In the genomic region with DNA sequence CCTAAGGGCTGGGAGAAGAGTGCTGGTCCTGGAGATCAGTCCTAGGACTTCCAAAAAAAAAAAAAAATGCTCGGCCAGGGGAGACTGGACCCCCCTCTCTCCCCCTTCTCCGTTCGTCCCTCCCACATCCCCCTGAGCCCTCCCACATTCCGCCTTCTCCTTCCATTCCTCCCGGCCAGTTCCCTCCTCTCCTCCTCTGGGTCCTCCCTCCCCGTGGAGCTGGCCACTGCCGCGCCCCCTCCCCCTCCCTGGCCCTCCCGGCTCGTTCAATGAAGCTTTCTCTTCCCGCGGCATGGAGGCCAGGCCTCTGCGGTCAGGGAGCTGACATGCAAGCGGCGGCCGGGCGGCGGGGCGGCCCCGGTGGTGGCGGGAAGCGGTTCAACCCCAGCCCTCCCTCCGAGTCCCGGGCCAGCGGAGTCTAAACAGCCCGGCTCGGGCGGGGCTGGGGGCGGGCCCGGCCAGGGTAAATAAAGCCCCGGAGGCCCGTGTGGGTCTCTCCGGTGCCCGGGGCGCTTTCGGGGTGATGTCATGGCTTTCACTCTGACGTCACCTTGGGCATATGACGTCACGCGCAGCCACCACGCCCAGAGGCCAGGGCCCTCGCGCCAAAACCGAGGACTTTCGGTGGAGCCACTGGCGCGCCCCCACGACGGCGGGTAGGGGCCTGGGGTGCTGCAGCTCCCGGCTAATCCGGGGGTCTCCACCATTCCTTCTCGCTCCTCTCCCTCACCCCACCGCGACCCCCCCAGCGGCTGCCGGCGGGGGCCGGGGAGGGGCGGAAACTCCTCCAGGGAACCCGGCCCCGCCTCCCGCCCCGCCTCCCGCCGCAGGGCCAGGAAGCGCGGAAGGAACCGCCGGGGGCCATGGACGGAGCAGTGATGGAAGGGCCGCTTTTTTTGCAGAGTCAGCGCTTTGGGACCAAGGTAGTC, we compare ENCODE assay signal across 1 cellular context.
TF ChIP-seq lines count a peak whose summit lies in the region.

A gene (plus strand): TSS at position 829 of the 929 bp plus-strand sequence. CDS start 35 bp downstream, at position 864.
A gene with protein sequence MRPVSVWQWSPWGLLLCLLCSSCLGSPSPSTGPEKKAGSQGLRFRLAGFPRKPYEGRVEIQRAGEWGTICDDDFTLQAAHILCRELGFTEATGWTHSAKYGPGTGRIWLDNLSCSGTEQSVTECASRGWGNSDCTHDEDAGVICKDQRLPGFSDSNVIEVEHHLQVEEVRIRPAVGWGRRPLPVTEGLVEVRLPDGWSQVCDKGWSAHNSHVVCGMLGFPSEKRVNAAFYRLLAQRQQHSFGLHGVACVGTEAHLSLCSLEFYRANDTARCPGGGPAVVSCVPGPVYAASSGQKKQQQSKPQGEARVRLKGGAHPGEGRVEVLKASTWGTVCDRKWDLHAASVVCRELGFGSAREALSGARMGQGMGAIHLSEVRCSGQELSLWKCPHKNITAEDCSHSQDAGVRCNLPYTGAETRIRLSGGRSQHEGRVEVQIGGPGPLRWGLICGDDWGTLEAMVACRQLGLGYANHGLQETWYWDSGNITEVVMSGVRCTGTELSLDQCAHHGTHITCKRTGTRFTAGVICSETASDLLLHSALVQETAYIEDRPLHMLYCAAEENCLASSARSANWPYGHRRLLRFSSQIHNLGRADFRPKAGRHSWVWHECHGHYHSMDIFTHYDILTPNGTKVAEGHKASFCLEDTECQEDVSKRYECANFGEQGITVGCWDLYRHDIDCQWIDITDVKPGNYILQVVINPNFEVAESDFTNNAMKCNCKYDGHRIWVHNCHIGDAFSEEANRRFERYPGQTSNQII (minus strand): TSS at position 51 of the 929 bp plus-strand sequence. CDS start 1,308 bp downstream, outside the sequence.

TF ChIP-seq in H1, 55 proteins besides CTCF, POLR2A, EP300 and RAD21 (continues in another document):
- TF ChIP-seq ASH2L (IDR thresholded peaks at IDR 0.05; ENCODE audit: low read length), result peak; percentile 80
- no peak for TF ChIP-seq CHD2 (IDR thresholded peaks at IDR 0.05; ENCODE audit: low read length)
- TF ChIP-seq, protein P1, sequence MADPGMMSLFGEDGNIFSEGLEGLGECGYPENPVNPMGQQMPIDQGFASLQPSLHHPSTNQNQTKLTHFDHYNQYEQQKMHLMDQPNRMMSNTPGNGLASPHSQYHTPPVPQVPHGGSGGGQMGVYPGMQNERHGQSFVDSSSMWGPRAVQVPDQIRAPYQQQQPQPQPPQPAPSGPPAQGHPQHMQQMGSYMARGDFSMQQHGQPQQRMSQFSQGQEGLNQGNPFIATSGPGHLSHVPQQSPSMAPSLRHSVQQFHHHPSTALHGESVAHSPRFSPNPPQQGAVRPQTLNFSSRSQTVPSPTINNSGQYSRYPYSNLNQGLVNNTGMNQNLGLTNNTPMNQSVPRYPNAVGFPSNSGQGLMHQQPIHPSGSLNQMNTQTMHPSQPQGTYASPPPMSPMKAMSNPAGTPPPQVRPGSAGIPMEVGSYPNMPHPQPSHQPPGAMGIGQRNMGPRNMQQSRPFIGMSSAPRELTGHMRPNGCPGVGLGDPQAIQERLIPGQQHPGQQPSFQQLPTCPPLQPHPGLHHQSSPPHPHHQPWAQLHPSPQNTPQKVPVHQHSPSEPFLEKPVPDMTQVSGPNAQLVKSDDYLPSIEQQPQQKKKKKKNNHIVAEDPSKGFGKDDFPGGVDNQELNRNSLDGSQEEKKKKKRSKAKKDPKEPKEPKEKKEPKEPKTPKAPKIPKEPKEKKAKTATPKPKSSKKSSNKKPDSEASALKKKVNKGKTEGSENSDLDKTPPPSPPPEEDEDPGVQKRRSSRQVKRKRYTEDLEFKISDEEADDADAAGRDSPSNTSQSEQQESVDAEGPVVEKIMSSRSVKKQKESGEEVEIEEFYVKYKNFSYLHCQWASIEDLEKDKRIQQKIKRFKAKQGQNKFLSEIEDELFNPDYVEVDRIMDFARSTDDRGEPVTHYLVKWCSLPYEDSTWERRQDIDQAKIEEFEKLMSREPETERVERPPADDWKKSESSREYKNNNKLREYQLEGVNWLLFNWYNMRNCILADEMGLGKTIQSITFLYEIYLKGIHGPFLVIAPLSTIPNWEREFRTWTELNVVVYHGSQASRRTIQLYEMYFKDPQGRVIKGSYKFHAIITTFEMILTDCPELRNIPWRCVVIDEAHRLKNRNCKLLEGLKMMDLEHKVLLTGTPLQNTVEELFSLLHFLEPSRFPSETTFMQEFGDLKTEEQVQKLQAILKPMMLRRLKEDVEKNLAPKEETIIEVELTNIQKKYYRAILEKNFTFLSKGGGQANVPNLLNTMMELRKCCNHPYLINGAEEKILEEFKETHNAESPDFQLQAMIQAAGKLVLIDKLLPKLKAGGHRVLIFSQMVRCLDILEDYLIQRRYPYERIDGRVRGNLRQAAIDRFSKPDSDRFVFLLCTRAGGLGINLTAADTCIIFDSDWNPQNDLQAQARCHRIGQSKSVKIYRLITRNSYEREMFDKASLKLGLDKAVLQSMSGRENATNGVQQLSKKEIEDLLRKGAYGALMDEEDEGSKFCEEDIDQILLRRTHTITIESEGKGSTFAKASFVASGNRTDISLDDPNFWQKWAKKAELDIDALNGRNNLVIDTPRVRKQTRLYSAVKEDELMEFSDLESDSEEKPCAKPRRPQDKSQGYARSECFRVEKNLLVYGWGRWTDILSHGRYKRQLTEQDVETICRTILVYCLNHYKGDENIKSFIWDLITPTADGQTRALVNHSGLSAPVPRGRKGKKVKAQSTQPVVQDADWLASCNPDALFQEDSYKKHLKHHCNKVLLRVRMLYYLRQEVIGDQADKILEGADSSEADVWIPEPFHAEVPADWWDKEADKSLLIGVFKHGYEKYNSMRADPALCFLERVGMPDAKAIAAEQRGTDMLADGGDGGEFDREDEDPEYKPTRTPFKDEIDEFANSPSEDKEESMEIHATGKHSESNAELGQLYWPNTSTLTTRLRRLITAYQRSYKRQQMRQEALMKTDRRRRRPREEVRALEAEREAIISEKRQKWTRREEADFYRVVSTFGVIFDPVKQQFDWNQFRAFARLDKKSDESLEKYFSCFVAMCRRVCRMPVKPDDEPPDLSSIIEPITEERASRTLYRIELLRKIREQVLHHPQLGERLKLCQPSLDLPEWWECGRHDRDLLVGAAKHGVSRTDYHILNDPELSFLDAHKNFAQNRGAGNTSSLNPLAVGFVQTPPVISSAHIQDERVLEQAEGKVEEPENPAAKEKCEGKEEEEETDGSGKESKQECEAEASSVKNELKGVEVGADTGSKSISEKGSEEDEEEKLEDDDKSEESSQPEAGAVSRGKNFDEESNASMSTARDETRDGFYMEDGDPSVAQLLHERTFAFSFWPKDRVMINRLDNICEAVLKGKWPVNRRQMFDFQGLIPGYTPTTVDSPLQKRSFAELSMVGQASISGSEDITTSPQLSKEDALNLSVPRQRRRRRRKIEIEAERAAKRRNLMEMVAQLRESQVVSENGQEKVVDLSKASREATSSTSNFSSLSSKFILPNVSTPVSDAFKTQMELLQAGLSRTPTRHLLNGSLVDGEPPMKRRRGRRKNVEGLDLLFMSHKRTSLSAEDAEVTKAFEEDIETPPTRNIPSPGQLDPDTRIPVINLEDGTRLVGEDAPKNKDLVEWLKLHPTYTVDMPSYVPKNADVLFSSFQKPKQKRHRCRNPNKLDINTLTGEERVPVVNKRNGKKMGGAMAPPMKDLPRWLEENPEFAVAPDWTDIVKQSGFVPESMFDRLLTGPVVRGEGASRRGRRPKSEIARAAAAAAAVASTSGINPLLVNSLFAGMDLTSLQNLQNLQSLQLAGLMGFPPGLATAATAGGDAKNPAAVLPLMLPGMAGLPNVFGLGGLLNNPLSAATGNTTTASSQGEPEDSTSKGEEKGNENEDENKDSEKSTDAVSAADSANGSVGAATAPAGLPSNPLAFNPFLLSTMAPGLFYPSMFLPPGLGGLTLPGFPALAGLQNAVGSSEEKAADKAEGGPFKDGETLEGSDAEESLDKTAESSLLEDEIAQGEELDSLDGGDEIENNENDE (IDR thresholded peaks at IDR 0.05; ENCODE audit: insufficient replicate concordance, low read length), result no peak
- TF ChIP-seq EZH2 (IDR thresholded peaks at IDR 0.05; ENCODE audit: low read depth, low read length, severe bottlenecking), result no peak
- TF ChIP-seq POU5F1 (IDR thresholded peaks at IDR 0.05; ENCODE audit: low read depth, low read length), result no peak
- no peak for TF ChIP-seq CHD1 (IDR thresholded peaks at IDR 0.05; ENCODE audit: low read depth, low read length)
- no peak for TF ChIP-seq NRF1 (IDR thresholded peaks at IDR 0.05; ENCODE audit: low read depth, low read length)
- no peak for TF ChIP-seq GTF2F1 (IDR thresholded peaks at IDR 0.05; ENCODE audit: borderline replicate concordance, low read depth, low read length)
- TF ChIP-seq JUND (IDR thresholded peaks at IDR 0.05; ENCODE audit: low read length), result peak; percentile 86; the same call in 1 of the 2 replicates
- TF ChIP-seq, protein P2, sequence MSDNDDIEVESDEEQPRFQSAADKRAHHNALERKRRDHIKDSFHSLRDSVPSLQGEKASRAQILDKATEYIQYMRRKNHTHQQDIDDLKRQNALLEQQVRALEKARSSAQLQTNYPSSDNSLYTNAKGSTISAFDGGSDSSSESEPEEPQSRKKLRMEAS (IDR thresholded peaks at IDR 0.05), result no peak; the same call in 1 of the 2 replicates
- TF ChIP-seq, protein P3, sequence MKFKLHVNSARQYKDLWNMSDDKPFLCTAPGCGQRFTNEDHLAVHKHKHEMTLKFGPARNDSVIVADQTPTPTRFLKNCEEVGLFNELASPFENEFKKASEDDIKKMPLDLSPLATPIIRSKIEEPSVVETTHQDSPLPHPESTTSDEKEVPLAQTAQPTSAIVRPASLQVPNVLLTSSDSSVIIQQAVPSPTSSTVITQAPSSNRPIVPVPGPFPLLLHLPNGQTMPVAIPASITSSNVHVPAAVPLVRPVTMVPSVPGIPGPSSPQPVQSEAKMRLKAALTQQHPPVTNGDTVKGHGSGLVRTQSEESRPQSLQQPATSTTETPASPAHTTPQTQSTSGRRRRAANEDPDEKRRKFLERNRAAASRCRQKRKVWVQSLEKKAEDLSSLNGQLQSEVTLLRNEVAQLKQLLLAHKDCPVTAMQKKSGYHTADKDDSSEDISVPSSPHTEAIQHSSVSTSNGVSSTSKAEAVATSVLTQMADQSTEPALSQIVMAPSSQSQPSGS (IDR thresholded peaks at IDR 0.05; ENCODE audit: low read length), result peak; percentile 98
- TF ChIP-seq JUN (IDR thresholded peaks at IDR 0.05; ENCODE audit: low read depth, low read length), result 0 out of 2 replicates have a peak, but pooled peaks have one; percentile 32
- TF ChIP-seq SP4 (IDR thresholded peaks at IDR 0.05; ENCODE audit: low read length), result peak; percentile 89
- TF ChIP-seq HDAC6 (IDR thresholded peaks at IDR 0.05; ENCODE audit: low read depth, low read length), result no peak
- TF ChIP-seq RFX5 (IDR thresholded peaks at IDR 0.05; ENCODE audit: borderline replicate concordance, low read depth, low read length), result no peak
- no peak for TF ChIP-seq GABPA (IDR thresholded peaks at IDR 0.05; ENCODE audit: borderline replicate concordance, insufficient read depth, low read length)
- TF ChIP-seq, protein P4, sequence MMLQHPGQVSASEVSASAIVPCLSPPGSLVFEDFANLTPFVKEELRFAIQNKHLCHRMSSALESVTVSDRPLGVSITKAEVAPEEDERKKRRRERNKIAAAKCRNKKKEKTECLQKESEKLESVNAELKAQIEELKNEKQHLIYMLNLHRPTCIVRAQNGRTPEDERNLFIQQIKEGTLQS (IDR thresholded peaks at IDR 0.05; ENCODE audit: insufficient read depth, low read depth, low read length), result no peak
- no peak for TF ChIP-seq CBX8 (IDR thresholded peaks at IDR 0.05; ENCODE audit: borderline replicate concordance, low read depth, low read length)
- peak; percentile 38 for TF ChIP-seq PHF8 (conservative IDR thresholded peaks at IDR 0.05; ENCODE audit: low read depth, low read length)
- TF ChIP-seq SP2 (IDR thresholded peaks at IDR 0.05; ENCODE audit: low read length), result no peak
- peak; percentile 43 for TF ChIP-seq KDM4A (IDR thresholded peaks at IDR 0.05; ENCODE audit: low read depth, low read length, severe bottlenecking)
- no peak for TF ChIP-seq TCF12 (IDR thresholded peaks at IDR 0.05; ENCODE audit: low read depth, low read length)
- TF ChIP-seq POLR2AphosphoS5 (IDR thresholded peaks at IDR 0.05; ENCODE audit: low read depth, low read length), result peak; percentile 31
- no peak for TF ChIP-seq RXRA (IDR thresholded peaks at IDR 0.05; ENCODE audit: insufficient read depth, low read depth, low read length)
- TF ChIP-seq, protein P5, sequence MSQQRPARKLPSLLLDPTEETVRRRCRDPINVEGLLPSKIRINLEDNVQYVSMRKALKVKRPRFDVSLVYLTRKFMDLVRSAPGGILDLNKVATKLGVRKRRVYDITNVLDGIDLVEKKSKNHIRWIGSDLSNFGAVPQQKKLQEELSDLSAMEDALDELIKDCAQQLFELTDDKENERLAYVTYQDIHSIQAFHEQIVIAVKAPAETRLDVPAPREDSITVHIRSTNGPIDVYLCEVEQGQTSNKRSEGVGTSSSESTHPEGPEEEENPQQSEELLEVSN (IDR thresholded peaks at IDR 0.05), result 0 out of 2 replicates have a peak, but pooled peaks have one; percentile 18
- TF ChIP-seq MAFK (IDR thresholded peaks at IDR 0.05; ENCODE audit: low read depth, low read length), result peak; percentile 97
- TF ChIP-seq ZNF274 (IDR thresholded peaks at IDR 0.05; ENCODE audit: borderline replicate concordance, extremely low read depth, low read length), result no peak
- TF ChIP-seq TAF7 (optimal IDR thresholded peaks at IDR 0.05; ENCODE audit: borderline replicate concordance, low read depth, low read length), result no peak
- TF ChIP-seq SAP30 (IDR thresholded peaks at IDR 0.05; ENCODE audit: insufficient read depth, insufficient replicate concordance, low read length), result no peak
- no peak for TF ChIP-seq HDAC2 (IDR thresholded peaks at IDR 0.05; ENCODE audit: borderline replicate concordance in 1 of 2, low read depth in 2 of 2, low read length in 2 of 2)
- TF ChIP-seq CREB1 (IDR thresholded peaks at IDR 0.05), result peak; percentile 100
- TF ChIP-seq CTBP2 (IDR thresholded peaks at IDR 0.05; ENCODE audit: borderline replicate concordance, insufficient read depth, insufficient read length, low read length), result no peak
- no peak for TF ChIP-seq BCL11A (IDR thresholded peaks at IDR 0.05; ENCODE audit: low read depth in 2 of 2, low read length in 2 of 2)
- TF ChIP-seq EGR1 (IDR thresholded peaks at IDR 0.05; ENCODE audit: borderline replicate concordance, low read depth, low read length), result no peak
- TF ChIP-seq SIX5 (IDR thresholded peaks at IDR 0.05; ENCODE audit: low read depth, low read length), result no peak
- no peak for TF ChIP-seq TBP (IDR thresholded peaks at IDR 0.05; ENCODE audit: low read depth, low read length)
- TF ChIP-seq CBX5 (IDR thresholded peaks at IDR 0.05; ENCODE audit: low read depth, low read length), result no peak
- peak; percentile 93 for TF ChIP-seq RBBP5 (IDR thresholded peaks at IDR 0.05; ENCODE audit: borderline replicate concordance, low read depth, low read length)
- TF ChIP-seq SIRT6 (IDR thresholded peaks at IDR 0.05; ENCODE audit: low read length), result no peak
- no peak for TF ChIP-seq NANOG (IDR thresholded peaks at IDR 0.05; ENCODE audit: insufficient read depth, low read depth, low read length, poor library complexity, severe bottlenecking)
- TF ChIP-seq TEAD4 (IDR thresholded peaks at IDR 0.05; ENCODE audit: low read depth, low read length), result peak; percentile 73
- no peak; the same call in 1 of the 2 replicates for TF ChIP-seq BRCA1 (IDR thresholded peaks at IDR 0.05; ENCODE audit: low read depth, low read length)
- TF ChIP-seq KDM1A (IDR thresholded peaks at IDR 0.05; ENCODE audit: borderline replicate concordance, low read length), result peak; percentile 53; the same call in 1 of the 2 replicates
- no peak for TF ChIP-seq SUZ12 (IDR thresholded peaks at IDR 0.05; ENCODE audit: low read length)
- TF ChIP-seq SP1 (IDR thresholded peaks at IDR 0.05; ENCODE audit: low read depth, low read length), result no peak
- TF ChIP-seq SRF (IDR thresholded peaks at IDR 0.05; ENCODE audit: low read depth, low read length), result no peak
- TF ChIP-seq KDM5A (IDR thresholded peaks at IDR 0.05; ENCODE audit: low read length), result no peak
- TF ChIP-seq CEBPB (IDR thresholded peaks at IDR 0.05; ENCODE audit: low read depth, low read length), result no peak
- TF ChIP-seq YY1 (IDR thresholded peaks at IDR 0.05; ENCODE audit: low read depth, low read length), result no peak
